In genomic region chr5:126808619-126809018, GRCh38 we compare ENCODE assay signal across 7 cellular contexts. TPM values are rescaled to one million over a fixed set of nuclear protein-coding genes. Genes with fewer than 3 reads are reported as not detected.
DNase-seq lines count a peak whose midpoint lies in the region; ATAC-seq, FAIRE-seq and TF ChIP-seq lines count a peak whose summit lies in the region.

No MANE protein-coding gene starts in this region.

- TF ChIP-seq POLR2A in endothelial cell of umbilical vein (IDR thresholded peaks at IDR 0.05; ENCODE audit: low read depth, low read length): no peak

- CTCF ChIA-PET in endothelial cell of umbilical vein (lab: Charles Lee): interaction anchor here (0.6 to 4.4 kb wide), 15 partner anchors 17 to 684 kb away, joined by 3 to 47 read pairs (median 5); partner anchors contain the start of gene LMNB1

- peaks cover 48% of the 10 kb centered on the region for H3K4me1 ChIP-seq in OCI-LY3 (ENCODE audit: low read length)
- peaks cover 39% of the 10 kb centered on the region for H3K4me1 ChIP-seq in endothelial cell of umbilical vein (ENCODE audit: control insufficient read depth, extremely low read depth, insufficient read depth, low read length)
- H3K4me1 ChIP-seq in pancreas: no peaks in the 10 kb centered on the region
- no peaks in the 10 kb centered on the region for H3K4me1 ChIP-seq in mesendoderm (ENCODE audit: control insufficient read depth, low read depth, low read length)

- POLR2A ChIA-PET in endothelial cell of umbilical vein (lab: Charles Lee): no interaction called here

- H3K23ac ChIP-seq in mesendoderm (ENCODE audit: low read length): no peak overlapping the region

- H3K56ac ChIP-seq in mesendoderm (ENCODE audit: low read length): no peak overlapping the region

- FAIRE-seq in endothelial cell of umbilical vein (lab: Jason Lieb, UNC) (peak; percentile 49), pancreas (lab: Jason Lieb, UNC) (no peak)

- H2BK5ac ChIP-seq in mesendoderm (ENCODE audit: low read length): no peak overlapping the region

- no peak overlapping the region for H4K8ac ChIP-seq in mesendoderm (ENCODE audit: low read depth, low read length)

- WGBS in pancreas, 2 donors: 43 to 54% methylated on average over 4 of the region's 4 CpGs
- WGBS in mesendoderm (ENCODE audit: extremely low coverage, insufficient coverage, low lambda C conversion rate): no CpG with 5 or more reads among the region's 4 CpGs

- H2BK120ac ChIP-seq in mesendoderm (ENCODE audit: low read depth, low read length): no peak overlapping the region

- H3K4ac ChIP-seq in mesendoderm (ENCODE audit: low read depth, low read length): no peak overlapping the region

- no peak overlapping the region for H4K5ac ChIP-seq in mesendoderm (ENCODE audit: low read length)

- H3K4me3 ChIP-seq in OCI-LY3 (ENCODE audit: low read length): 0 out of 2 replicates have a peak overlapping the region, but pooled peaks have one; percentile 32
- H3K4me3 ChIP-seq in endothelial cell of umbilical vein (replicated peaks in 1 of 3; ENCODE audit: insufficient read depth in 1 of 3, low read depth in 1 of 3, low read length in 3 of 3): no peak overlapping the region
- H3K4me3 ChIP-seq in pancreas: no peak overlapping the region
- no peak overlapping the region for H3K4me3 ChIP-seq in mesendoderm (ENCODE audit: low read length)

- peaks cover 22% of the 10 kb centered on the region for H3K79me1 ChIP-seq in mesendoderm (ENCODE audit: low read length)

- peak overlapping the region; percentile 76 for H3K4me2 ChIP-seq in OCI-LY3 (ENCODE audit: low read length)
- H3K4me2 ChIP-seq in endothelial cell of umbilical vein (ENCODE audit: insufficient read depth, low read length): no peak overlapping the region
- no peak overlapping the region for H3K4me2 ChIP-seq in mesendoderm (ENCODE audit: low read length)

- TF ChIP-seq CTCF in OCI-LY3 (IDR thresholded peaks at IDR 0.05; ENCODE audit: low read depth, low read length): peak; percentile 42
- peak; percentile 13 to 40 for TF ChIP-seq CTCF in endothelial cell of umbilical vein (IDR thresholded peaks at IDR 0.05; ENCODE audit: extremely low read depth in 1 of 2, insufficient read depth in 1 of 2, low read depth in 1 of 2, low read length in 2 of 2)
- peak in 3 of 4 donors; percentile 7 to 35 (median 23) for TF ChIP-seq CTCF in pancreas (IDR thresholded peaks at IDR 0.05)

- BruUV-seq in endothelial cell of umbilical vein (replicated peaks; lab: Mats Ljungman, UMichigan): no TSS peak

- H2AK5ac ChIP-seq in mesendoderm (ENCODE audit: low read length): no peak overlapping the region

- no peak overlapping the region for H3K18ac ChIP-seq in mesendoderm (ENCODE audit: low read length)

- intact Hi-C loops in endothelial cell of umbilical vein (cut with micrococcal nuclease) (loop anchor here (1.0 to 5.0 kb wide), 4 partner anchors 30 to 456 kb away; no protein-coding TSS in a partner anchor), pancreas (cut with DNase I) (no loop called here)

- peaks cover 54% of the 10 kb centered on the region for H3K36me3 ChIP-seq in OCI-LY3 (replicated peaks; ENCODE audit: low read depth, low read length)
- peaks cover 0 to 12% of the 10 kb centered on the region in 2 experiments for H3K36me3 ChIP-seq in endothelial cell of umbilical vein (ENCODE audit: control insufficient read depth in 2 of 2, extremely low read depth in 1 of 2, insufficient read depth in 2 of 2, low read length in 2 of 2)
- H3K36me3 ChIP-seq in pancreas: no peaks in the 10 kb centered on the region
- H3K36me3 ChIP-seq in mesendoderm (ENCODE audit: control insufficient read depth, insufficient read depth, low read length): peaks cover 22% of the 10 kb centered on the region

- H4K20me1 ChIP-seq in OCI-LY3 (ENCODE audit: insufficient read depth, low read length) (peaks cover 14% of the 10 kb centered on the region; the same call in 1 of the 2 replicates), endothelial cell of umbilical vein (replicated peaks; ENCODE audit: control insufficient read depth, extremely low read depth, insufficient read depth, low read length) (no peaks in the 10 kb centered on the region)

- no peaks in the 10 kb centered on the region for H3K9me1 ChIP-seq in endothelial cell of umbilical vein (replicated peaks; ENCODE audit: control insufficient read depth, extremely low read depth, insufficient read depth, low read length)

- H2AFZ ChIP-seq in OCI-LY3 (ENCODE audit: low read depth, low read length): no peak overlapping the region
- no peak overlapping the region for H2AFZ ChIP-seq in endothelial cell of umbilical vein (ENCODE audit: low read depth, low read length)

- H3K9me3 ChIP-seq in OCI-LY3 (ENCODE audit: insufficient read depth, low read length) (no peaks in the 10 kb centered on the region), endothelial cell of umbilical vein (replicated peaks; ENCODE audit: control insufficient read depth, insufficient read depth, low read length) (no peaks in the 10 kb centered on the region), pancreas (no peaks in the 10 kb centered on the region)

- DNase-seq in EH (ENCODE audit: low read depth) (peak; percentile 52), endothelial cell of umbilical vein (ENCODE audit: low read depth, low spot score) (peak; percentile 53), pancreas (no peak), mesendoderm (no peak)

- H3K9ac ChIP-seq in OCI-LY3 (ENCODE audit: low read length) (0 out of 2 replicates have a peak overlapping the region, but pooled peaks have one; percentile 19), endothelial cell of umbilical vein (replicated peaks; ENCODE audit: extremely low read depth, insufficient read depth, low read length) (no peak overlapping the region), mesendoderm (ENCODE audit: low read length) (no peak overlapping the region)

- ATAC-seq in GM21381 (IDR thresholded peaks at IDR 0.05; ENCODE audit: unreplicated experiment): peak; percentile 43
- ATAC-seq in pancreas: peak in 3 of 4 donors; percentile 71 to 84 (median 77)
- ATAC-seq in GM19035 (IDR thresholded peaks at IDR 0.05; ENCODE audit: unreplicated experiment): no peak

- peak overlapping the region; percentile 67 for H3K27ac ChIP-seq in OCI-LY3 (ENCODE audit: low read length)
- H3K27ac ChIP-seq in endothelial cell of umbilical vein (ENCODE audit: insufficient read depth, low read depth, low read length): no peak overlapping the region
- no peak overlapping the region for H3K27ac ChIP-seq in pancreas
- H3K27ac ChIP-seq in mesendoderm (ENCODE audit: low read depth, low read length): no peak overlapping the region

- dilution Hi-C loops in endothelial cell of umbilical vein (cut with MboI; ENCODE audit: extremely low pct_ligation_motif_present, low sequenced_read_pairs): no loop called here

- H3K79me2 ChIP-seq in OCI-LY3 (ENCODE audit: low read length): peaks cover 28% of the 10 kb centered on the region
- peaks cover 47% of the 10 kb centered on the region for H3K79me2 ChIP-seq in endothelial cell of umbilical vein (ENCODE audit: control insufficient read depth, insufficient read depth, low read length)
- H3K79me2 ChIP-seq in mesendoderm (ENCODE audit: control insufficient read depth, insufficient read depth, low read length): peaks cover 39% of the 10 kb centered on the region

- H3K27me3 ChIP-seq in OCI-LY3 (ENCODE audit: low read depth, low read length) (no peaks in the 10 kb centered on the region), endothelial cell of umbilical vein (ENCODE audit: control insufficient read depth in 2 of 2, insufficient read depth in 2 of 2, low read length in 2 of 2) (no peaks in the 10 kb centered on the region), pancreas (no peaks in the 10 kb centered on the region), mesendoderm (ENCODE audit: insufficient read depth, low read length, poor library complexity) (no peaks in the 10 kb centered on the region)

- no peak overlapping the region for H2BK15ac ChIP-seq in mesendoderm (replicated peaks; ENCODE audit: low read depth)

TF ChIP-seq in endothelial cell of umbilical vein, 7 proteins besides CTCF, POLR2A, EP300 and RAD21:
- TF ChIP-seq FOS (IDR thresholded peaks at IDR 0.05; ENCODE audit: borderline replicate concordance, insufficient read depth, low read length): no peak
- no peak for TF ChIP-seq JUN (IDR thresholded peaks at IDR 0.05; ENCODE audit: borderline replicate concordance, insufficient read depth, insufficient read length, low read depth)
- no peak for TF ChIP-seq MYC (IDR thresholded peaks at IDR 0.05; ENCODE audit: low read depth, low read length)

RNA-seq across cellular contexts. Expression of gene LMNB1, which starts 31.7 kb away (rescaled TPM):
- total RNA-seq in endothelial cell of umbilical vein: 134 and 144 TPM in 2 replicates
- polyA plus RNA-seq in endothelial cell of umbilical vein: 45.2 and 45.3 TPM in 2 replicates
- polyA plus RNA-seq in endothelial cell of umbilical vein (2011; cell fraction: cytosol; rRNA removed): 42.4 and 43.6 TPM in 2 replicates
- polyA plus RNA-seq in endothelial cell of umbilical vein (2011; cell fraction: nucleus; rRNA removed): 29.9 and 43.9 TPM in 2 replicates
- polyA plus RNA-seq in endothelial cell of umbilical vein (2012): 37.5 and 82.9 TPM in 2 replicates
- polyA minus RNA-seq in endothelial cell of umbilical vein: 26.2 and 28.9 TPM in 2 replicates
- polyA minus RNA-seq in endothelial cell of umbilical vein (2011; cell fraction: cytosol; rRNA and poly(A)+ RNA removed): 45.5 TPM
- 23.3 and 28.1 TPM in 2 replicates for polyA minus RNA-seq in endothelial cell of umbilical vein (2011; cell fraction: nucleus; rRNA and poly(A)+ RNA removed)
- 1 to 10 TPM; 1.5 to 7.5 (median 4.3) TPM for total RNA-seq in pancreas
- 1 to 10 TPM in 1 of 2 donors, under 1 TPM in 1; 0.72 to 3.2 TPM for polyA plus RNA-seq in pancreas
- polyA plus RNA-seq in mesendoderm (2013, experiment 1 of 2): 281 TPM
- 274 TPM for polyA plus RNA-seq in mesendoderm (2013, experiment 2 of 2)

Comparison
In these comparisons a context has a peak if more than half of its experiments do, and no peak if none do; other contexts are left out.
1. DNase-seq: peak in EH (single experiment) and endothelial cell of umbilical vein (single experiment); none in pancreas (0 of 6) and mesendoderm (single experiment).
2. RNA of gene LMNB1, which starts 31.7 kb away (total RNA-seq): 134 to 144 TPM in endothelial cell of umbilical vein; 1.5 to 7.5 TPM in pancreas; every median in the first group is over 10 times any median in the second.
3. Peak in every context shown above with its lines, with median percentiles within 50 percentile points of each other: CTCF ChIP-seq.